Comparison of ENCODE assay signal across 11 cellular contexts in genomic region chr11:118888398-118888797, GRCh38. TPM values are rescaled to one million over a fixed set of nuclear protein-coding genes. Genes with fewer than 3 reads are reported as not detected.
A peak's percentile ranks its signal among the peaks of the same experiment; 100 is the strongest.
DNase-seq lines count a peak whose midpoint lies in the region; ATAC-seq and TF ChIP-seq lines count a peak whose summit lies in the region.
"Had no signal": no experiment of that assay in that cellular context is flagged by ENCODE, and none has a peak within 500 bp of the region (broad histone marks: within the 10 kb centered on the region; RNA-seq: fewer than 3 reads in every experiment).

No MANE protein-coding gene starts in this region.

- in situ Hi-C loops in GM13976 (cut with MboI; ENCODE audit: low sequenced_read_pairs, unreplicated experiment), result no loop called here

- ATAC-seq in left cardiac atrium (no peak), aorta (ENCODE audit: low FRiP score) (no peak)
- no peak for ATAC-seq in central memory CD8-positive, alpha-beta T cell (replicated peaks; ENCODE audit: extremely low read depth, poor library complexity, severe bottlenecking)
- ATAC-seq in naive thymus-derived CD8-positive, alpha-beta T cell, result no peak

- WGBS in aorta, 2 donors, result 87 to 88% methylated on average over 5 of the region's 5 CpGs

- H3K27me3 ChIP-seq in right atrium auricular region, result no peaks in the 10 kb centered on the region
- no peaks in the 10 kb centered on the region for H3K27me3 ChIP-seq in aorta (ENCODE audit: control insufficient read depth in 1 of 2, insufficient read depth in 2 of 2, low read length in 1 of 2)
- H3K27me3 ChIP-seq: heart right ventricle had no signal

- H3K36me3 ChIP-seq in right atrium auricular region (no peaks in the 10 kb centered on the region), aorta (ENCODE audit: control insufficient read depth in 1 of 2, insufficient read depth in 2 of 2, low read length in 1 of 2) (no peaks in the 10 kb centered on the region)
- H3K36me3 ChIP-seq: heart right ventricle had no signal

- H3K9me3 Mint-ChIP-seq in central memory CD8-positive, alpha-beta T cell, result no peaks in the 10 kb centered on the region
- no peaks in the 10 kb centered on the region for H3K9me3 Mint-ChIP-seq in naive thymus-derived CD8-positive, alpha-beta T cell

- POLR2A ChIA-PET in naive thymus-derived CD8-positive, alpha-beta T cell (lab: Charles Lee), result interaction anchor here (0.7 to 1.4 kb wide), 2 partner anchors 173 to 189 kb away, joined by 3 to 5 read pairs; no protein-coding TSS in a partner anchor

- H3K36me3 Mint-ChIP-seq in central memory CD8-positive, alpha-beta T cell (ENCODE audit: insufficient read depth), result peaks cover 33% of the 10 kb centered on the region
- peaks cover 0 to 2% (median 0%) of the 10 kb centered on the region in 3 donors for H3K36me3 Mint-ChIP-seq in naive thymus-derived CD8-positive, alpha-beta T cell

- intact Hi-C loops in left cardiac atrium (cut with DNase I) (no loop called here), aorta (cut with DNase I) (no loop called here)

- TF ChIP-seq CTCF in right atrium auricular region (IDR thresholded peaks at IDR 0.05), result no peak
- TF ChIP-seq CTCF in GM13976 (IDR thresholded peaks at IDR 0.05; ENCODE audit: borderline replicate concordance, control extremely low read depth, extremely low read depth, insufficient read depth, missing control alignments), result no peak
- no peak for TF ChIP-seq CTCF in GM20000 (IDR thresholded peaks at IDR 0.05; ENCODE audit: extremely low read depth, missing control alignments)

- DNase-seq in right atrium auricular region (ENCODE audit: low spot score) (no peak), left cardiac atrium (no peak), aorta (peak in 1 of 2 donors; percentile 17), GM13976 (ENCODE audit: low spot score) (no peak), GM20000 (ENCODE audit: low spot score) (no peak)
- DNase-seq in central memory CD8-positive, alpha-beta T cell (ENCODE audit: low spot score in 2 of 2), result no peak
- peak in 1 of 10 donors; percentile 44 for DNase-seq in naive thymus-derived CD8-positive, alpha-beta T cell
- no peak for DNase-seq in activated CD8-positive, alpha-beta memory T cell treated with anti-CD3 and anti-CD28 coated beads, Interleukin-2, amount 50 U/mL, for 4 hours
- DNase-seq: activated CD8-positive, alpha-beta memory T cell treated with anti-CD3 and anti-CD28 coated beads for 24 hours had no signal

- H3K27me3 Mint-ChIP-seq in central memory CD8-positive, alpha-beta T cell, result no peaks in the 10 kb centered on the region
- no peaks in the 10 kb centered on the region for H3K27me3 Mint-ChIP-seq in naive thymus-derived CD8-positive, alpha-beta T cell

- peak overlapping the region; percentile 89 for H3K4me3 Mint-ChIP-seq in central memory CD8-positive, alpha-beta T cell
- H3K4me3 Mint-ChIP-seq in naive thymus-derived CD8-positive, alpha-beta T cell, result peak overlapping the region in 1 of 10 donors; percentile 30

- H3K27ac ChIP-seq in right atrium auricular region, result peak overlapping the region; percentile 69 to 76
- peak overlapping the region; percentile 84 to 93 for H3K27ac ChIP-seq in aorta (ENCODE audit: low read depth in 1 of 2, low read length in 2 of 2)

- H3K4me1 Mint-ChIP-seq in central memory CD8-positive, alpha-beta T cell, result peaks cover 85% of the 10 kb centered on the region
- peaks cover 40 to 89% (median 86%) of the 10 kb centered on the region in 4 donors for H3K4me1 Mint-ChIP-seq in naive thymus-derived CD8-positive, alpha-beta T cell

- H3K27ac Mint-ChIP-seq in central memory CD8-positive, alpha-beta T cell (ENCODE audit: low read depth), result peak overlapping the region; percentile 88
- H3K27ac Mint-ChIP-seq in naive thymus-derived CD8-positive, alpha-beta T cell, result peak overlapping the region in 7 of 10 donors; percentile 2 to 99 (median 75)

- H3K9me3 ChIP-seq in right atrium auricular region, result no peaks in the 10 kb centered on the region
- H3K9me3 ChIP-seq in aorta (ENCODE audit: control insufficient read depth, low read length), result no peaks in the 10 kb centered on the region
- H3K9me3 ChIP-seq: heart right ventricle had no signal

- H3K4me1 ChIP-seq in right atrium auricular region (peaks cover 0 to 35% of the 10 kb centered on the region in 2 donors), aorta (ENCODE audit: control insufficient read depth in 1 of 2, insufficient read depth in 2 of 2, low read length in 2 of 2) (peaks cover 2 to 10% of the 10 kb centered on the region in 2 donors)

- H3K4me3 ChIP-seq in right atrium auricular region, result no peak overlapping the region
- no peak overlapping the region for H3K4me3 ChIP-seq in aorta (ENCODE audit: low read length in 2 of 2)
- H3K4me3 ChIP-seq: heart right ventricle had no signal

RNA-seq across cellular contexts. Expression of gene CXCR5, which starts 4.7 kb away (rescaled TPM):
- total RNA-seq in right atrium auricular region (under 1 TPM in 1 of 2 donors, not detected in 1; 0.16 TPM), left cardiac atrium (not detected), aorta (under 1 TPM; 0.06 to 0.27 TPM)
- 1 to 10 TPM; 3.2 to 3.5 TPM for total RNA-seq in naive thymus-derived CD8-positive, alpha-beta T cell
- polyA plus RNA-seq in naive thymus-derived CD8-positive, alpha-beta T cell, result under 1 TPM; 0.17 to 0.63 (median 0.29) TPM
- under 1 TPM; 0.13 to 0.69 TPM for polyA plus RNA-seq in aorta
- total RNA-seq: mesenteric fat pad had no signal

RNA-seq across cellular contexts. Expression of gene BCL9L, which starts 37.3 kb away (rescaled TPM):
- total RNA-seq in right atrium auricular region (10 to 100 TPM; 17.5 to 43.7 TPM), left cardiac atrium (10 to 100 TPM; 39.8 to 41.3 TPM), aorta (10 to 100 TPM; 73.5 to 92.9 TPM)
- 100 to 1,000 TPM; 283 TPM for total RNA-seq in naive thymus-derived CD8-positive, alpha-beta T cell
- polyA plus RNA-seq in naive thymus-derived CD8-positive, alpha-beta T cell, result 1 to 10 TPM; 3.1 to 8.7 (median 4.3) TPM
- 10 to 100 TPM; 12.5 to 21.1 TPM for polyA plus RNA-seq in aorta
